Comparison of ENCODE assay signal across 14 cellular contexts in genomic region chr14:65173973-65174693, GRCh38.
DNase-seq lines count a peak whose midpoint lies in the region; ATAC-seq, FAIRE-seq and TF ChIP-seq lines count a peak whose summit lies in the region.
"Had no signal": no experiment of that assay in that cellular context is flagged by ENCODE, and none has a peak within 500 bp of the region (broad histone marks: within the 10 kb centered on the region; RNA-seq: fewer than 3 reads in every experiment).

No MANE protein-coding gene starts in this region.

- WGBS in GM12878 (ENCODE audit: insufficient coverage, insufficient replicate concordance, low lambda C conversion rate, missing lambda C conversion rate): 87% methylated on average over 13 of the region's 13 CpGs

- BruUV-seq in GM12878 (replicated peaks; lab: Mats Ljungman, UMichigan): no TSS peak

- no peak for TF ChIP-seq CTCF in cardiac muscle cell (IDR thresholded peaks at IDR 0.05; ENCODE audit: low read depth, low read length)
- no peak for TF ChIP-seq CTCF in right atrium auricular region (IDR thresholded peaks at IDR 0.05)
- no peak for TF ChIP-seq CTCF in GM12878 (IDR thresholded peaks at IDR 0.05 in 2 of 3, conservative IDR thresholded peaks at IDR 0.05 in 1 of 3; ENCODE audit: control insufficient read depth in 2 of 3, extremely low read depth in 1 of 3, insufficient read depth in 1 of 3, low read depth in 3 of 3, low read length in 3 of 3)
- TF ChIP-seq CTCF in omental fat pad (IDR thresholded peaks at IDR 0.05): no peak

- no peak for TF ChIP-seq EP300 in GM12878 (IDR thresholded peaks at IDR 0.05; ENCODE audit: borderline replicate concordance in 1 of 2, control insufficient read depth in 1 of 2, low read depth in 2 of 2, low read length in 2 of 2)

- H3K36me3 ChIP-seq in cardiac muscle cell: no peaks in the 10 kb centered on the region
- H3K36me3 ChIP-seq in right atrium auricular region: no peaks in the 10 kb centered on the region
- H3K36me3 ChIP-seq in GM12878 (ENCODE audit: control insufficient read depth in 2 of 2, insufficient read depth in 2 of 2, low read length in 1 of 2): no peaks in the 10 kb centered on the region
- no peaks in the 10 kb centered on the region for H3K36me3 ChIP-seq in naive thymus-derived CD4-positive, alpha-beta T cell (ENCODE audit: control insufficient read depth in 2 of 3, insufficient read depth in 3 of 3, low read length in 3 of 3)

- RAD21 ChIA-PET in GM12878 (lab: Charles Lee; ENCODE audit: unreplicated experiment): no interaction called here

- peaks cover 3% of the 10 kb centered on the region for H3K27me3 Mint-ChIP-seq in activated CD4-positive, alpha-beta T cell treated with anti-CD3 and anti-CD28 coated beads, Interleukin-2, amount 10 ng/mL, durations not matched to agents 24 days and 14 days
- H3K27me3 Mint-ChIP-seq in naive thymus-derived CD8-positive, alpha-beta T cell: peaks cover 5 to 16% (median 9%) of the 10 kb centered on the region in 5 donors
- peaks cover 3 to 18% (median 12%) of the 10 kb centered on the region in 5 donors for H3K27me3 Mint-ChIP-seq in naive thymus-derived CD4-positive, alpha-beta T cell

- TF ChIP-seq POLR2A in GM12878 (IDR thresholded peaks at IDR 0.05; ENCODE audit: low read depth, low read length): no peak

- H3K4me1 ChIP-seq in cardiac muscle cell (ENCODE audit: low read depth) (no peaks in the 10 kb centered on the region), right atrium auricular region (peaks cover 0 to 10% of the 10 kb centered on the region in 2 donors), GM12878 (ENCODE audit: control insufficient read depth, insufficient read depth, low read length) (peaks cover 18% of the 10 kb centered on the region)
- H3K4me1 ChIP-seq in naive thymus-derived CD4-positive, alpha-beta T cell (ENCODE audit: control insufficient read depth in 2 of 2, insufficient read depth in 2 of 2, low read length in 2 of 2): peaks cover 0 to 4% of the 10 kb centered on the region in 2 donors

- no peaks in the 10 kb centered on the region for H3K79me2 ChIP-seq in GM12878 (ENCODE audit: control insufficient read depth, insufficient read depth, low read length)

- SMC1A ChIA-PET in GM12878 (lab: Charles Lee; ENCODE audit: uncharacterized antibody, unreplicated experiment): interaction anchor here (0.9 kb wide), 1 partner anchor 12 kb away, joined by 3 read pairs; no protein-coding TSS in a partner anchor

- no peak overlapping the region for H3K27ac ChIP-seq in cardiac muscle cell
- H3K27ac ChIP-seq in right atrium auricular region: no peak overlapping the region
- no peak overlapping the region for H3K27ac ChIP-seq in GM12878 (ENCODE audit: control insufficient read depth, insufficient read depth)
- no peak overlapping the region for H3K27ac ChIP-seq in naive thymus-derived CD4-positive, alpha-beta T cell (ENCODE audit: low read depth, low read length)

- no peak overlapping the region for H3K4me2 ChIP-seq in GM12878 (ENCODE audit: control insufficient read depth, insufficient read depth)

- peaks cover 22% of the 10 kb centered on the region for H3K4me1 Mint-ChIP-seq in activated CD4-positive, alpha-beta T cell treated with anti-CD3 and anti-CD28 coated beads, Interleukin-2, amount 10 ng/mL, durations not matched to agents 24 days and 14 days
- H3K4me1 Mint-ChIP-seq in naive thymus-derived CD8-positive, alpha-beta T cell: peaks cover 5 to 13% (median 11%) of the 10 kb centered on the region in 4 donors
- peaks cover 2 to 23% (median 10%) of the 10 kb centered on the region in 7 donors for H3K4me1 Mint-ChIP-seq in naive thymus-derived CD4-positive, alpha-beta T cell

- no peaks in the 10 kb centered on the region for H3K27me3 ChIP-seq in cardiac muscle cell
- H3K27me3 ChIP-seq in right atrium auricular region: no peaks in the 10 kb centered on the region
- H3K27me3 ChIP-seq in GM12878 (replicated peaks in 1 of 2; ENCODE audit: control insufficient read depth in 2 of 2, insufficient read depth in 2 of 2, low read length in 1 of 2): no peaks in the 10 kb centered on the region
- peaks cover 0 to 5% of the 10 kb centered on the region in 2 donors for H3K27me3 ChIP-seq in naive thymus-derived CD4-positive, alpha-beta T cell (ENCODE audit: control insufficient read depth in 2 of 2, insufficient read depth in 2 of 2, low read length in 2 of 2)

- H3K9me3 Mint-ChIP-seq in activated CD4-positive, alpha-beta T cell treated with anti-CD3 and anti-CD28 coated beads, Interleukin-2, amount 10 ng/mL, durations not matched to agents 24 days and 14 days: no peaks in the 10 kb centered on the region
- no peaks in the 10 kb centered on the region for H3K9me3 Mint-ChIP-seq in naive thymus-derived CD8-positive, alpha-beta T cell
- H3K9me3 Mint-ChIP-seq in naive thymus-derived CD4-positive, alpha-beta T cell: no peaks in the 10 kb centered on the region

- in situ Hi-C loops in GM12878 (cut with MboI): no loop called here

- intact Hi-C loops in GM12878 (cut with micrococcal nuclease; ENCODE audit: unreplicated experiment): no loop called here
- intact Hi-C loops in activated CD4-positive, alpha-beta T cell treated with anti-CD3 and anti-CD28 coated beads, Interleukin-2, amount 10 ng/mL, durations not matched to agents 24 days and 14 days (cut with micrococcal nuclease): loop anchor here (5.0 kb wide), 2 partner anchors 183 to 673 kb away; no protein-coding TSS in a partner anchor
- intact Hi-C loops in naive thymus-derived CD4-positive, alpha-beta T cell (cut with micrococcal nuclease): no loop called here

- CTCF ChIA-PET in GM12878 (lab: Yijun Ruan, JAX): interaction anchor here (0.6 to 1.3 kb wide), 3 partner anchors 10 to 554 kb away, joined by 3 to 6 read pairs (median 3); no protein-coding TSS in a partner anchor
- CTCF ChIA-PET in naive thymus-derived CD4-positive, alpha-beta T cell (lab: Charles Lee): interaction anchor here (0.6 kb wide), 1 partner anchor 650 kb away, joined by 4 read pairs; no protein-coding TSS in a partner anchor

- H3K9me3 ChIP-seq in cardiac muscle cell (ENCODE audit: low read depth): no peaks in the 10 kb centered on the region
- no peaks in the 10 kb centered on the region for H3K9me3 ChIP-seq in right atrium auricular region
- H3K9me3 ChIP-seq in GM12878 (replicated peaks; ENCODE audit: control insufficient read depth, insufficient read depth, low read length): no peaks in the 10 kb centered on the region
- no peaks in the 10 kb centered on the region for H3K9me3 ChIP-seq in naive thymus-derived CD4-positive, alpha-beta T cell (ENCODE audit: control insufficient read depth in 2 of 3, low read length in 3 of 3)

- peak; percentile 40 to 43 for DNase-seq in cardiac muscle cell (ENCODE audit: low read depth in 1 of 2, low spot score in 1 of 2)
- no peak for DNase-seq in right atrium auricular region (ENCODE audit: low spot score)
- DNase-seq in GM12878 (ENCODE audit: low read depth, low spot score): no peak
- peak; percentile 4 for DNase-seq in iris pigment epithelial cell (ENCODE audit: low read depth)
- no peak for DNase-seq in activated CD4-positive, alpha-beta T cell treated with anti-CD3 and anti-CD28 coated beads, Interleukin-2, amount 10 ng/mL, durations not matched to agents 24 days and 14 days
- no peak for DNase-seq in omental fat pad (ENCODE audit: low spot score)
- DNase-seq in naive thymus-derived CD8-positive, alpha-beta T cell: no peak
- DNase-seq in naive thymus-derived CD4-positive, alpha-beta T cell: no peak
- DNase-seq: activated naive CD4-positive, alpha-beta T cell treated with anti-CD3 and anti-CD28 coated beads, Interleukin-2, amount 50 U/mL, for 16 hours; left cardiac atrium; NCI-H1105; NCI-H446 treated with DMSO at 0.1 percent for 48 hours; stimulated activated CD4-positive, alpha-beta T cell treated with anti-CD3 and anti-CD28 coated beads, Interleukin-4, amount 100 ng/mL, for 24 hours had no signal

- POLR2A ChIA-PET in GM12878 (lab: Charles Lee): no interaction called here
- POLR2A ChIA-PET in naive thymus-derived CD8-positive, alpha-beta T cell (lab: Charles Lee): no interaction called here
- POLR2A ChIA-PET in naive thymus-derived CD4-positive, alpha-beta T cell (lab: Charles Lee): no interaction called here

- no peaks in the 10 kb centered on the region for H4K20me1 ChIP-seq in GM12878 (ENCODE audit: control insufficient read depth, insufficient read depth)

- no peak overlapping the region for H3K27ac Mint-ChIP-seq in activated CD4-positive, alpha-beta T cell treated with anti-CD3 and anti-CD28 coated beads, Interleukin-2, amount 10 ng/mL, durations not matched to agents 24 days and 14 days
- H3K27ac Mint-ChIP-seq in naive thymus-derived CD8-positive, alpha-beta T cell: peak overlapping the region in 1 of 10 donors; percentile 0
- peak overlapping the region in 2 of 9 donors; percentile 29 to 32 for H3K27ac Mint-ChIP-seq in naive thymus-derived CD4-positive, alpha-beta T cell

- H3K4me3 ChIP-seq in cardiac muscle cell (no peak overlapping the region), right atrium auricular region (no peak overlapping the region), GM12878 (no peak overlapping the region)
- H3K4me3 ChIP-seq in naive thymus-derived CD4-positive, alpha-beta T cell (ENCODE audit: low read length): no peak overlapping the region

- H3K4me3 Mint-ChIP-seq in activated CD4-positive, alpha-beta T cell treated with anti-CD3 and anti-CD28 coated beads, Interleukin-2, amount 10 ng/mL, durations not matched to agents 24 days and 14 days: no peak overlapping the region
- H3K4me3 Mint-ChIP-seq in naive thymus-derived CD8-positive, alpha-beta T cell: no peak overlapping the region
- H3K4me3 Mint-ChIP-seq in naive thymus-derived CD4-positive, alpha-beta T cell: no peak overlapping the region

- FAIRE-seq in GM12878 (lab: Jason Lieb, UNC): no peak

- no peak overlapping the region for H2AFZ ChIP-seq in GM12878 (ENCODE audit: control insufficient read depth, low read depth, low read length)

- no peaks in the 10 kb centered on the region for H3K36me3 Mint-ChIP-seq in activated CD4-positive, alpha-beta T cell treated with anti-CD3 and anti-CD28 coated beads, Interleukin-2, amount 10 ng/mL, durations not matched to agents 24 days and 14 days (ENCODE audit: low read depth)
- no peaks in the 10 kb centered on the region for H3K36me3 Mint-ChIP-seq in naive thymus-derived CD8-positive, alpha-beta T cell
- peaks cover 0 to 2% (median 0%) of the 10 kb centered on the region in 5 donors for H3K36me3 Mint-ChIP-seq in naive thymus-derived CD4-positive, alpha-beta T cell

- H3K9ac ChIP-seq in GM12878 (ENCODE audit: control insufficient read depth, insufficient read depth, low read length): no peak overlapping the region

- no peak for TF ChIP-seq RAD21 in GM12878 (IDR thresholded peaks at IDR 0.05; ENCODE audit: insufficient read depth, low read depth, low read length)

- no peak for ATAC-seq in GM12878
- ATAC-seq in omental fat pad (ENCODE audit: low FRiP score): no peak
- no peak for ATAC-seq in naive thymus-derived CD8-positive, alpha-beta T cell
- no peak for ATAC-seq in naive thymus-derived CD4-positive, alpha-beta T cell
- ATAC-seq: activated CD4-positive, CD25-positive, alpha-beta regulatory T cell treated with anti-CD3 and anti-CD28 coated beads, Interleukin-2, amount 50 U/mL, for 24 hours; left cardiac atrium had no signal

Comparison
In these comparisons a context has a peak if more than half of its experiments do, and no peak if none do; other contexts are left out.
1. DNase-seq: peak in cardiac muscle cell (2 of 2) and iris pigment epithelial cell (single experiment); none in right atrium auricular region (single experiment), GM12878 (single experiment), activated CD4-positive, alpha-beta T cell treated with anti-CD3 and anti-CD28 coated beads, Interleukin-2, amount 10 ng/mL, durations not matched to agents 24 days and 14 days (single experiment), omental fat pad (single experiment), naive thymus-derived CD8-positive, alpha-beta T cell (0 of 10) and naive thymus-derived CD4-positive, alpha-beta T cell (0 of 9).